1 cellular context compared by ENCODE assay signal in the genomic region with DNA sequence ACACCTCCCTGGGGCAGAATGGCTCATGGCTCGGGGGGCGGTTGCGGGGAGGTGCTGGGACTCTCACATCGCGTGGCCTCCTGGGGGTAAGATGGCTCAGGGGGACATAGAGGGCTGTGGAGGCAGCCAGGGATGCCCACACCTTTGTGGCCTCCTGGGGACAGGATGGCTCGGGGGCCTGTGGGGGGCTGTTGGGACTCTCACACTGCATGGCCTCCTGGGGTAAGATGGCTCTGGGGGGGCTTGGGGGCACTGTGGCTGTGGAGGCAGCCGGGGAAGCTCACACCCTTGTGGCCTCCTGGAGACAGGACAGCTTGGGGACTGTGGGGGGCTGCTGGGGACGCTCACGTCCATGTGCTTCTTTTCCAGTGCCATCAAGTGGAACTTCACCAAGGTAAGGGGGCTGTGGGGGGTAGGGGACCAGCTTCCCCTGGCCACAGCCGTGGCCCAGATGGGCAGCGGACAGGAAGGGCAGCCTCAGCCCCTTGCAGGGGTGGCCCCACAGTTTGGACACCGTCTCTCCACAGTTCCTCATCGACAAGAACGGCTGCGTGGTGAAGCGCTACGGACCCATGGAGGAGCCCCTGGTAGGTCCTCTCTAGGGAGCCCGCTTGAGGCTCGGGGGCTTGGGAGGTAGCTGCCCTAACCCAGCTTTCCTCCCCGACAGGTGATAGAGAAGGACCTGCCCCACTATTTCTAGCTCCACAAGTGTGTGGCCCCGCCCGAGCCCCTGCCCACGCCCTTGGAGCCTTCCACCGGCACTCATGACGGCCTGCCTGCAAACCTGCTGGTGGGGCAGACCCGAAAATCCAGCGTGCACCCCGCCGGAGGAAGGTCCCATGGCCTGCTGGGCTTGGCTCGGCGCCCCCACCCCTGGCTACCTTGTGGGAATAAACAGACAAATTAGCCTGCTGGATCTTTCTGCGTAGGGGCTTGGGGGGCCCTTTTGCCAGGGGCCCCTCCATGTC.
TF ChIP-seq lines count a peak whose summit lies in the region.

No MANE protein-coding gene starts in this region.

TF ChIP-seq in IMR-90, 13 proteins besides CTCF, POLR2A, EP300 and RAD21:
- TF ChIP-seq MXI1 (IDR thresholded peaks at IDR 0.05; ENCODE audit: borderline replicate concordance, low read depth, low read length), result no peak
- TF ChIP-seq CEBPB (IDR thresholded peaks at IDR 0.05; ENCODE audit: low read depth, low read length), result no peak
- no peak for TF ChIP-seq MAFK (IDR thresholded peaks at IDR 0.05; ENCODE audit: low read depth, low read length)
- no peak for TF ChIP-seq FOS (IDR thresholded peaks at IDR 0.05; ENCODE audit: low read depth, low read length)
- TF ChIP-seq, protein P1, sequence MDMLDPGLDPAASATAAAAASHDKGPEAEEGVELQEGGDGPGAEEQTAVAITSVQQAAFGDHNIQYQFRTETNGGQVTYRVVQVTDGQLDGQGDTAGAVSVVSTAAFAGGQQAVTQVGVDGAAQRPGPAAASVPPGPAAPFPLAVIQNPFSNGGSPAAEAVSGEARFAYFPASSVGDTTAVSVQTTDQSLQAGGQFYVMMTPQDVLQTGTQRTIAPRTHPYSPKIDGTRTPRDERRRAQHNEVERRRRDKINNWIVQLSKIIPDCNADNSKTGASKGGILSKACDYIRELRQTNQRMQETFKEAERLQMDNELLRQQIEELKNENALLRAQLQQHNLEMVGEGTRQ (IDR thresholded peaks at IDR 0.05; ENCODE audit: low read depth, low read length), result no peak
- TF ChIP-seq CHD1 (IDR thresholded peaks at IDR 0.05; ENCODE audit: low read depth, low read length), result no peak
- TF ChIP-seq MAZ (IDR thresholded peaks at IDR 0.05; ENCODE audit: borderline replicate concordance, low read depth, low read length), result no peak
- TF ChIP-seq RFX5 (IDR thresholded peaks at IDR 0.05; ENCODE audit: low read depth, low read length), result no peak
- TF ChIP-seq SMC3 (IDR thresholded peaks at IDR 0.05; ENCODE audit: low read depth, low read length), result no peak
- no peak for TF ChIP-seq RCOR1 (IDR thresholded peaks at IDR 0.05; ENCODE audit: insufficient replicate concordance, low read length)
- TF ChIP-seq BHLHE40 (IDR thresholded peaks at IDR 0.05; ENCODE audit: low read depth, low read length), result no peak
- TF ChIP-seq, protein P2, sequence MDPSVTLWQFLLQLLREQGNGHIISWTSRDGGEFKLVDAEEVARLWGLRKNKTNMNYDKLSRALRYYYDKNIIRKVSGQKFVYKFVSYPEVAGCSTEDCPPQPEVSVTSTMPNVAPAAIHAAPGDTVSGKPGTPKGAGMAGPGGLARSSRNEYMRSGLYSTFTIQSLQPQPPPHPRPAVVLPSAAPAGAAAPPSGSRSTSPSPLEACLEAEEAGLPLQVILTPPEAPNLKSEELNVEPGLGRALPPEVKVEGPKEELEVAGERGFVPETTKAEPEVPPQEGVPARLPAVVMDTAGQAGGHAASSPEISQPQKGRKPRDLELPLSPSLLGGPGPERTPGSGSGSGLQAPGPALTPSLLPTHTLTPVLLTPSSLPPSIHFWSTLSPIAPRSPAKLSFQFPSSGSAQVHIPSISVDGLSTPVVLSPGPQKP (IDR thresholded peaks at IDR 0.05; ENCODE audit: borderline replicate concordance, low read depth, low read length), result no peak
- no peak for TF ChIP-seq NFE2L2 (IDR thresholded peaks at IDR 0.05; ENCODE audit: low read depth, low read length)
